In genomic region chr1:211828584-211829342, GRCh38 we compare ENCODE assay signal across 8 cellular contexts. TPM values are rescaled to one million over a fixed set of nuclear protein-coding genes. Genes with fewer than 3 reads are reported as not detected.
DNase-seq lines count a peak whose midpoint lies in the region; TF ChIP-seq lines count a peak whose summit lies in the region.

No MANE protein-coding gene starts in this region.

- intact Hi-C loops in testis (cut with DNase I; ENCODE audit: low total_unique reads) = no loop called here

- DNase-seq in activated T-cell treated with anti-CD3 and anti-CD28 coated beads, Interleukin-2, amount 50 U/mL, for 24 hours = no peak
- DNase-seq in activated T-cell treated with anti-CD3 and anti-CD28 coated beads, Interleukin-2, amount 50 U/mL, for 48 hours = no peak
- no peak for DNase-seq in activated naive CD8-positive, alpha-beta T cell treated with anti-CD3 and anti-CD28 coated beads for 36 hours
- DNase-seq in testis = no peak
- DNase-seq in NCI-H1048 (lab: John Stamatoyannopoulos, UW) = no peak
- no peak for DNase-seq in DMS79 (lab: John Stamatoyannopoulos, UW)
- DNase-seq in NCI-H2029 treated with DMSO at 0.1 percent for 48 hours (lab: John Stamatoyannopoulos, UW) = no peak

- H3K4me3 ChIP-seq in testis = peak overlapping the region; percentile 77 to 98

- H3K36me3 Mint-ChIP-seq in activated T-cell treated with anti-CD3 and anti-CD28 coated beads, Interleukin-2, amount 50 U/mL, for 24 hours (ENCODE audit: low read depth) = peaks cover 18% of the 10 kb centered on the region
- H3K36me3 Mint-ChIP-seq in activated naive CD8-positive, alpha-beta T cell treated with anti-CD3 and anti-CD28 coated beads for 36 hours = peaks cover 7% of the 10 kb centered on the region

- H3K27me3 ChIP-seq in layer of hippocampus (ENCODE audit: control insufficient read depth, insufficient read depth, low read length) = no peaks in the 10 kb centered on the region
- H3K27me3 ChIP-seq in testis = no peaks in the 10 kb centered on the region

- H3K27ac ChIP-seq in layer of hippocampus (ENCODE audit: low read depth, low read length) (peak overlapping the region; percentile 91), testis (peak overlapping the region in 1 of 2 donors; percentile 27)

- H3K4me1 ChIP-seq in testis = no peaks in the 10 kb centered on the region

- H3K27ac Mint-ChIP-seq in activated T-cell treated with anti-CD3 and anti-CD28 coated beads, Interleukin-2, amount 50 U/mL, for 24 hours = no peak overlapping the region
- H3K27ac Mint-ChIP-seq in activated naive CD8-positive, alpha-beta T cell treated with anti-CD3 and anti-CD28 coated beads for 36 hours = peak overlapping the region; percentile 45

- 43 to 51% methylated on average over 9 of the region's 9 CpGs for WGBS in testis, 2 donors

- no peaks in the 10 kb centered on the region for H3K9me3 Mint-ChIP-seq in activated T-cell treated with anti-CD3 and anti-CD28 coated beads, Interleukin-2, amount 50 U/mL, for 24 hours
- no peaks in the 10 kb centered on the region for H3K9me3 Mint-ChIP-seq in activated naive CD8-positive, alpha-beta T cell treated with anti-CD3 and anti-CD28 coated beads for 36 hours

- no peaks in the 10 kb centered on the region for H3K36me3 ChIP-seq in testis (ENCODE audit: low read depth, missing control alignments)

- no peaks in the 10 kb centered on the region for H3K9me3 ChIP-seq in testis

- no peaks in the 10 kb centered on the region for H3K27me3 Mint-ChIP-seq in activated T-cell treated with anti-CD3 and anti-CD28 coated beads, Interleukin-2, amount 50 U/mL, for 24 hours
- H3K27me3 Mint-ChIP-seq in activated naive CD8-positive, alpha-beta T cell treated with anti-CD3 and anti-CD28 coated beads for 36 hours = no peaks in the 10 kb centered on the region

- TF ChIP-seq POLR2A in testis (IDR thresholded peaks at IDR 0.05) = no peak

- no peak for TF ChIP-seq CTCF in testis (IDR thresholded peaks at IDR 0.05)

- peak overlapping the region; percentile 82 for H3K4me3 Mint-ChIP-seq in activated T-cell treated with anti-CD3 and anti-CD28 coated beads, Interleukin-2, amount 50 U/mL, for 24 hours
- H3K4me3 Mint-ChIP-seq in activated naive CD8-positive, alpha-beta T cell treated with anti-CD3 and anti-CD28 coated beads for 36 hours = peak overlapping the region; percentile 87

- peaks cover 55% of the 10 kb centered on the region for H3K4me1 Mint-ChIP-seq in activated T-cell treated with anti-CD3 and anti-CD28 coated beads, Interleukin-2, amount 50 U/mL, for 24 hours (ENCODE audit: low read depth)
- H3K4me1 Mint-ChIP-seq in activated naive CD8-positive, alpha-beta T cell treated with anti-CD3 and anti-CD28 coated beads for 36 hours = peaks cover 47% of the 10 kb centered on the region

RNA-seq across cellular contexts. Expression of gene LPGAT1, which starts 1.8 kb away (rescaled TPM):
- total RNA-seq in activated naive CD8-positive, alpha-beta T cell treated with anti-CD3 and anti-CD28 coated beads for 36 hours = 10 to 100 TPM; 18.1 to 22.1 TPM
- total RNA-seq in testis = 10 to 100 TPM; 44.1 to 70.5 TPM
- 43.0 TPM for polyA plus RNA-seq in testis (ENCODE audit: insufficient read depth, low read depth, low replicate concordance)
